ENCODE assay signal across 9 cellular contexts in genomic region chr10:131381576-131381975, GRCh38.
"Had no signal": no experiment of that assay in that cellular context is flagged by ENCODE, and none has a peak within 500 bp of the region (broad histone marks: within the 10 kb centered on the region; RNA-seq: fewer than 3 reads in every experiment).

No MANE protein-coding gene starts in this region.

- FAIRE-seq: H54, HepG2 had no signal

- H3K4me1 Mint-ChIP-seq: IgD-negative memory B cell had no signal

- ATAC-seq: HepG2 had no signal

- H2AFZ ChIP-seq: GM23248 had no signal

- H3K27ac Mint-ChIP-seq: IgD-negative memory B cell had no signal

- H3K27ac ChIP-seq: GM23248, HL-60 had no signal

- H3K36me3 Mint-ChIP-seq: IgD-negative memory B cell had no signal

- DNase-seq: GM23248, GOT3, H9, HCEC 1CT, KBM-7 had no signal

- H3K4me3 Mint-ChIP-seq: H9, IgD-negative memory B cell had no signal

- H3K4me3 ChIP-seq: GM23248 had no signal

- H3K9ac ChIP-seq: GM23248 had no signal
